23 cellular contexts compared by ENCODE assay signal in genomic region chr18:48741866-48742265, GRCh38.
DNase-seq lines count a peak whose midpoint lies in the region; ATAC-seq and TF ChIP-seq lines count a peak whose summit lies in the region.
"Had no signal": no experiment of that assay in that cellular context is flagged by ENCODE, and none has a peak within 500 bp of the region (broad histone marks: within the 10 kb centered on the region; RNA-seq: fewer than 3 reads in every experiment).

No MANE protein-coding gene starts in this region.

- peaks cover 52% of the 10 kb centered on the region for H3K4me1 Mint-ChIP-seq in CD14-positive monocyte
- no peaks in the 10 kb centered on the region for H3K4me1 Mint-ChIP-seq in stimulated activated naive B cell treated with anti-CD40 and anti-IgM and Interleukin-4, amounts not matched to agents 10 μg/mL and 1 μg/mL and 100 μg/mL, for 72 hours
- H3K4me1 Mint-ChIP-seq: GM23338 had no signal

- no peaks in the 10 kb centered on the region for H3K79me2 ChIP-seq in OCI-LY7 (ENCODE audit: insufficient read depth, low read depth, low read length)

- no peak overlapping the region for H3K18ac ChIP-seq in IMR-90 (ENCODE audit: low read depth, low read length)

- H3K9me1 ChIP-seq in IMR-90 (ENCODE audit: insufficient read depth, low read length) = peaks cover 36% of the 10 kb centered on the region

- no TSS peak for BruUV-seq in IMR-90 (replicated peaks; lab: Mats Ljungman, UMichigan)
- BruUV-seq in OCI-LY7 (replicated peaks; lab: Mats Ljungman, UMichigan) = no TSS peak

- H3K23ac ChIP-seq in IMR-90 (ENCODE audit: low read depth, low read length) = peak overlapping the region; percentile 63; the same call in 1 of the 2 replicates

- H2AK5ac ChIP-seq in IMR-90 (ENCODE audit: low read depth, low read length) = peak overlapping the region; percentile 14; the same call in 1 of the 2 replicates

- H2BK120ac ChIP-seq in IMR-90 (ENCODE audit: low read depth, low read length) = no peak overlapping the region

- peaks cover 20 to 81% of the 10 kb centered on the region in 2 experiments; a peak in 3 of 4 replicates for H3K79me1 ChIP-seq in IMR-90 (ENCODE audit: low read depth in 1 of 2, low read length in 2 of 2)

- peak overlapping the region; percentile 5 for H2AK9ac ChIP-seq in IMR-90 (replicated peaks; ENCODE audit: low read depth, low read length, poor library complexity)

- H4K5ac ChIP-seq in IMR-90 (ENCODE audit: low read depth, low read length) = no peak overlapping the region

- peak overlapping the region; percentile 27; the same call in 1 of the 2 replicates for H3K14ac ChIP-seq in IMR-90 (replicated peaks; ENCODE audit: low read depth, low read length)

- in situ Hi-C loops in IMR-90 (cut with MboI; ENCODE audit: low sequenced_read_pairs) = no loop called here
- in situ Hi-C loops in brain microvascular endothelial cell (cut with HindIII; ENCODE audit: low pct_ligation_motif_present, low sequenced_read_pairs) = no loop called here

- TF ChIP-seq POLR2A in IMR-90 (IDR thresholded peaks at IDR 0.05; ENCODE audit: low read depth, low read length) = no peak

- no peaks in the 10 kb centered on the region for H3K9me2 ChIP-seq in OCI-LY7 (ENCODE audit: insufficient read depth, low read length)

- no peak overlapping the region for H2AFZ ChIP-seq in IMR-90 (replicated peaks; ENCODE audit: low read length, poor library complexity)
- no peak overlapping the region for H2AFZ ChIP-seq in OCI-LY7 (ENCODE audit: low read length)
- H2AFZ ChIP-seq: GM23338 had no signal

- peaks cover 9 to 13% of the 10 kb centered on the region in 2 donors for H3K36me3 Mint-ChIP-seq in CD14-positive monocyte
- no peaks in the 10 kb centered on the region for H3K36me3 Mint-ChIP-seq in stimulated activated naive B cell treated with anti-CD40 and anti-IgM and Interleukin-4, amounts not matched to agents 10 μg/mL and 1 μg/mL and 100 μg/mL, for 72 hours

- no peak overlapping the region; the same call in 2 of the 3 replicates for H2BK15ac ChIP-seq in IMR-90 (ENCODE audit: low read depth, low read length)

- H4K91ac ChIP-seq in IMR-90 (ENCODE audit: insufficient read depth, low read depth, low read length) = peak overlapping the region; percentile 45; the same call in 1 of the 2 replicates

- H4K20me1 ChIP-seq in IMR-90 (ENCODE audit: insufficient read depth, low read length) = peaks cover 28% of the 10 kb centered on the region
- H4K20me1 ChIP-seq in OCI-LY7 (ENCODE audit: insufficient read depth, low read length) = no peaks in the 10 kb centered on the region

- H3K27me3 Mint-ChIP-seq in CD14-positive monocyte (ENCODE audit: low read depth in 3 of 3) = peaks cover 0 to 3% (median 0%) of the 10 kb centered on the region in 3 donors
- no peaks in the 10 kb centered on the region for H3K27me3 Mint-ChIP-seq in stimulated activated naive B cell treated with anti-CD40 and anti-IgM and Interleukin-4, amounts not matched to agents 10 μg/mL and 1 μg/mL and 100 μg/mL, for 72 hours
- H3K27me3 Mint-ChIP-seq: CD4-positive, alpha-beta T cell had no signal

- WGBS in IMR-90 (ENCODE audit: extremely low coverage in 2 of 2, insufficient read length in 1 of 2), 2 experiments = no CpG with 5 or more reads among the region's 6 CpGs

- no peak overlapping the region; the same call in 1 of the 2 replicates for H2BK20ac ChIP-seq in IMR-90 (ENCODE audit: low read depth, low read length)

- H2BK5ac ChIP-seq in IMR-90 (ENCODE audit: low read depth, low read length, poor library complexity, severe bottlenecking) = no peak overlapping the region

- H3K4me1 ChIP-seq in IMR-90 (ENCODE audit: control insufficient read depth, insufficient read depth, low read length) (peaks cover 18% of the 10 kb centered on the region), OCI-LY7 (ENCODE audit: insufficient read depth, low read length, poor library complexity, severe bottlenecking) (no peaks in the 10 kb centered on the region)
- H3K4me1 ChIP-seq: A549, HAP-1 had no signal

- no peak overlapping the region for H3K4me3 ChIP-seq in IMR-90 (ENCODE audit: insufficient read depth, low read depth, low read length)
- no peak overlapping the region for H3K4me3 ChIP-seq in OCI-LY7 (ENCODE audit: low read depth, low read length, poor library complexity, severe bottlenecking)
- no peak overlapping the region for H3K4me3 ChIP-seq in brain microvascular endothelial cell (ENCODE audit: low read depth, low read length)
- H3K4me3 ChIP-seq: A549, GM23338, HAP-1 had no signal

- no peaks in the 10 kb centered on the region for H3K9me3 Mint-ChIP-seq in CD14-positive monocyte
- no peaks in the 10 kb centered on the region for H3K9me3 Mint-ChIP-seq in stimulated activated naive B cell treated with anti-CD40 and anti-IgM and Interleukin-4, amounts not matched to agents 10 μg/mL and 1 μg/mL and 100 μg/mL, for 72 hours
- H3K9me3 Mint-ChIP-seq: CD4-positive, alpha-beta T cell; GM23338 had no signal

- H3K27ac Mint-ChIP-seq in CD14-positive monocyte = peak overlapping the region; percentile 65 to 92 (median 86)
- peak overlapping the region; percentile 63 for H3K27ac Mint-ChIP-seq in stimulated activated naive B cell treated with anti-CD40 and anti-IgM and Interleukin-4, amounts not matched to agents 10 μg/mL and 1 μg/mL and 100 μg/mL, for 72 hours
- H3K27ac Mint-ChIP-seq: CD4-positive, alpha-beta T cell; GM23338 had no signal

- no peak overlapping the region for H3K4me3 Mint-ChIP-seq in CD14-positive monocyte
- H3K4me3 Mint-ChIP-seq in stimulated activated naive B cell treated with anti-CD40 and anti-IgM and Interleukin-4, amounts not matched to agents 10 μg/mL and 1 μg/mL and 100 μg/mL, for 72 hours = no peak overlapping the region
- H3K4me3 Mint-ChIP-seq: CD4-positive, alpha-beta T cell; GM23338 had no signal

- DNase-seq in CD14-positive monocyte (ENCODE audit: low spot score) = no peak
- DNase-seq in IMR-90 = no peak
- peak; percentile 78 for DNase-seq in foreskin melanocyte
- DNase-seq in stimulated activated naive B cell treated with anti-CD40 and anti-IgM and Interleukin-4, amounts not matched to agents 10 μg/mL and 1 μg/mL and 100 μg/mL, for 72 hours = no peak
- no peak for DNase-seq in stimulated activated naive CD4-positive, alpha-beta T cell treated with Interleukin-2 at 50 U/mL for 16 hours (lab: John Stamatoyannopoulos, UW)
- no peak for DNase-seq in OCI-LY7 (ENCODE audit: low spot score)
- DNase-seq in brain microvascular endothelial cell = no peak
- DNase-seq in GM10266 (ENCODE audit: extremely low spot score) = no peak
- DNase-seq: BE2C; CD4-positive, alpha-beta T cell; COR-L47; DMS 273 treated with DMSO at 0.1 percent for 48 hours; KG1; NCI-H1092 treated with DMSO at 0.1 percent for 48 hours; NCI-H146; NCI-H2081; NCI-H2171; NCI-H345; NCI-H524 treated with DMSO at 0.1 percent for 48 hours; NCI-H82 had no signal

- H3K36me3 ChIP-seq in IMR-90 (ENCODE audit: control insufficient read depth, insufficient read depth, low read length) (peaks cover 5% of the 10 kb centered on the region), OCI-LY7 (ENCODE audit: insufficient read depth, low read length) (no peaks in the 10 kb centered on the region), brain microvascular endothelial cell (replicated peaks) (no peaks in the 10 kb centered on the region)
- H3K36me3 ChIP-seq: BE2C, HAP-1 had no signal

- TF ChIP-seq RAD21 in IMR-90 (IDR thresholded peaks at IDR 0.05; ENCODE audit: low read length) = no peak

- dilution Hi-C loops in IMR-90 (cut with HindIII; ENCODE audit: low sequenced_read_pairs, unreplicated experiment) = no loop called here

- no peak for ATAC-seq in IMR-90 (ENCODE audit: low read depth)
- ATAC-seq in stimulated activated naive B cell treated with anti-CD40 and anti-IgM and Interleukin-4, amounts not matched to agents 10 μg/mL and 1 μg/mL and 100 μg/mL, for 72 hours (replicated peaks) = no peak
- ATAC-seq: A549, GM23338 had no signal

- no peak for TF ChIP-seq CTCF in CD14-positive monocyte (IDR thresholded peaks at IDR 0.05)
- no peak for TF ChIP-seq CTCF in IMR-90 (conservative IDR thresholded peaks at IDR 0.05; ENCODE audit: low read depth, low read length)
- TF ChIP-seq CTCF in OCI-LY7 (conservative IDR thresholded peaks at IDR 0.05; ENCODE audit: low read length) = no peak
- no peak for TF ChIP-seq CTCF in brain microvascular endothelial cell (IDR thresholded peaks at IDR 0.05; ENCODE audit: low read depth, low read length, missing control alignments)
- TF ChIP-seq CTCF in GM10266 (IDR thresholded peaks at IDR 0.05; ENCODE audit: control insufficient read depth, insufficient read depth, low read depth, missing control alignments) = no peak

- H3K27me3 ChIP-seq in IMR-90 (ENCODE audit: control insufficient read depth, insufficient read depth, low read length) (no peaks in the 10 kb centered on the region), brain microvascular endothelial cell (replicated peaks) (no peaks in the 10 kb centered on the region)
- H3K27me3 ChIP-seq: BE2C had no signal

- CTCF ChIA-PET in IMR-90 (lab: Yijun Ruan, JAX) = no interaction called here
- CTCF ChIA-PET in OCI-LY7 (lab: Charles Lee; ENCODE audit: unreplicated experiment) = no interaction called here

- POLR2A ChIA-PET in IMR-90 (lab: Charles Lee; ENCODE audit: unreplicated experiment) (no interaction called here), OCI-LY7 (lab: Charles Lee) (no interaction called here)

- no peak overlapping the region for H4K8ac ChIP-seq in IMR-90 (ENCODE audit: low read depth in 2 of 2, low read length in 2 of 2)

- H3K9ac ChIP-seq in IMR-90 (ENCODE audit: low read depth, low read length) = no peak overlapping the region

- H3K27ac ChIP-seq in IMR-90 (ENCODE audit: insufficient read depth, low read length) = 0 out of 2 replicates have a peak overlapping the region, but pooled peaks have one; percentile 4
- H3K27ac ChIP-seq in OCI-LY7 (ENCODE audit: low read depth, low read length, poor library complexity, severe bottlenecking) = no peak overlapping the region
- no peak overlapping the region for H3K27ac ChIP-seq in brain microvascular endothelial cell
- H3K27ac ChIP-seq: A549 had no signal

- H3K56ac ChIP-seq in IMR-90 (ENCODE audit: extremely low read depth, insufficient read depth, low read length) = no peak overlapping the region

- H3K4me2 ChIP-seq in IMR-90 (ENCODE audit: low read depth, low read length) = no peak overlapping the region
- H3K4me2 ChIP-seq in OCI-LY7 (ENCODE audit: low read length) = no peak overlapping the region
- H3K4me2 ChIP-seq: A549, GM23338 had no signal

- intact Hi-C loops in CD14-positive monocyte (cut with micrococcal nuclease) (loop anchor here in 1 of 2 donors (10.0 kb wide), 1 partner anchor 67 kb away; no protein-coding TSS in a partner anchor), IMR-90 (cut with micrococcal nuclease) (no loop called here), OCI-LY7 (cut with micrococcal nuclease; ENCODE audit: unreplicated experiment) (no loop called here)

- no peaks in the 10 kb centered on the region for H3K9me3 ChIP-seq in IMR-90 (ENCODE audit: control insufficient read depth, insufficient read depth, low read length)
- no peaks in the 10 kb centered on the region for H3K9me3 ChIP-seq in OCI-LY7 (ENCODE audit: low read length)
- H3K9me3 ChIP-seq: A549, BE2C, HAP-1 had no signal

- H3K4ac ChIP-seq in IMR-90 (ENCODE audit: low read depth, low read length) = peak overlapping the region; percentile 60; the same call in 1 of the 2 replicates

TF ChIP-seq in IMR-90, 13 proteins besides CTCF, POLR2A, EP300 and RAD21 (continues in another document):
- TF ChIP-seq FOS (IDR thresholded peaks at IDR 0.05; ENCODE audit: low read depth, low read length) (no peak), CEBPB (IDR thresholded peaks at IDR 0.05; ENCODE audit: low read depth, low read length) (no peak), MAFK (IDR thresholded peaks at IDR 0.05; ENCODE audit: low read depth, low read length) (no peak)
